Comparison of ENCODE assay signal across 30 cellular contexts in the genomic region with DNA sequence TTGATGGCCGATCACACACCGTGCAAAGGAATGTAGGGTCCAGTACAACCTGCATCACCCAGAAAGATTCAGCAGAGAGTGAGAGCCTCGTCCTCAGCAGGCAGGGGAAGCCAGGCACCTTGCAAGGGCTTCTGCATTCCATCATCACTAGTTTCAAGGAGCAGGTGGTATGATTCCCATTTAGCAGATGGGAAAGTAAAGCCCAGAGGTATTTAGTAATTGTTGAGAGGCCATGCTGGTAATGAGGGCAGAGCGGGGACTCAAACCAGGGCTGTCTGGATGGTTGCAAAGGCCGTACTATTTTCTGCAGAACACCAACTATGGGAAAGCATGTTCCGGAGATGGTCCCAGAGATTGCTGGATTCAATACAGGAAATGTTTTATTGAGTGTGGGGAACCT.
DNase-seq lines count a peak whose midpoint lies in the region; ATAC-seq, FAIRE-seq and TF ChIP-seq lines count a peak whose summit lies in the region.
"Had no signal": no experiment of that assay in that cellular context is flagged by ENCODE, and none has a peak within 500 bp of the region (broad histone marks: within the 10 kb centered on the region; RNA-seq: fewer than 3 reads in every experiment).

No MANE protein-coding gene starts in this region.

- DNase-seq in adipocyte (ENCODE audit: low read depth): no peak
- DNase-seq in kidney: peak; percentile 13
- no peak for DNase-seq in gastrocnemius medialis
- no peak for DNase-seq in activated CD4-positive, alpha-beta T cell treated with anti-CD3 and anti-CD28 coated beads, Interleukin-2, amount 10 ng/mL, durations not matched to agents 7 days and 5 days
- DNase-seq in GF-D8 (lab: John Stamatoyannopoulos, UW): no peak
- DNase-seq in effector CD8-positive, alpha-beta T cell (lab: John Stamatoyannopoulos, UW): no peak
- DNase-seq: activated CD4-positive, alpha-beta T cell treated with anti-CD3 and anti-CD28 coated beads for 1 hour; activated CD8-positive, alpha-beta T cell treated with anti-CD3 and anti-CD28 coated beads for 36 hours; activated naive CD4-positive, alpha-beta T cell treated with anti-CD3 and anti-CD28 coated beads, Interleukin-2, amount 50 U/mL, for 16 hours; amniotic stem cell; cortex of kidney; DMS79 treated with DMSO at 0.1 percent for 48 hours; endodermal cell; HFFc6; IMR-90; mucosa of descending colon; NCI-H1436 treated with DMSO at 0.1 percent for 48 hours; NCI-H226; Peyer's patch; stimulated activated CD4-positive, alpha-beta T cell treated with anti-CD3 and anti-CD28 coated beads, Interleukin-12 subunit alpha, Interleukin-12 subunit beta, amount 100 ng/mL, for 4 hours; stimulated activated CD4-positive, alpha-beta T cell treated with anti-CD3 and anti-CD28 coated beads, Interleukin-2, amount 100 ng/mL, for 48 hours; SW 1271; upper lobe of left lung had no signal

- H3K9me3 ChIP-seq in BLaER1 treated with 17β-estradiol and CSF1 and Interleukin-3, amounts not matched to agents 10 nM and 100 nM (replicated peaks in 1 of 11): peaks cover 0 to 10% (median 0%) of the 10 kb centered on the region in 11 experiments; a peak in 4 of 22 replicates
- no peaks in the 10 kb centered on the region for H3K9me3 ChIP-seq in adipocyte (ENCODE audit: control insufficient read depth, low read length)
- no peaks in the 10 kb centered on the region for H3K9me3 ChIP-seq in kidney (ENCODE audit: control insufficient read depth in 1 of 2, low read length in 2 of 2)
- no peaks in the 10 kb centered on the region for H3K9me3 ChIP-seq in gastrocnemius medialis
- H3K9me3 ChIP-seq: mucosa of descending colon, Peyer's patch, upper lobe of left lung had no signal

- peaks cover 47 to 98% (median 51%) of the 10 kb centered on the region in 10 experiments for H3K4me1 ChIP-seq in BLaER1 treated with 17β-estradiol and CSF1 and Interleukin-3, amounts not matched to agents 10 nM and 100 nM
- peaks cover 24% of the 10 kb centered on the region for H3K4me1 ChIP-seq in adipocyte (ENCODE audit: control insufficient read depth, insufficient read depth, low read length)
- no peaks in the 10 kb centered on the region for H3K4me1 ChIP-seq in kidney (ENCODE audit: control insufficient read depth in 1 of 2, insufficient read depth in 1 of 2, low read depth in 1 of 2, low read length in 2 of 2)
- peaks cover 23 to 42% of the 10 kb centered on the region in 2 donors for H3K4me1 ChIP-seq in gastrocnemius medialis
- H3K4me1 ChIP-seq: Peyer's patch had no signal

- H3K4me3 Mint-ChIP-seq in activated CD4-positive, alpha-beta T cell treated with anti-CD3 and anti-CD28 coated beads, Interleukin-2, amount 10 ng/mL, durations not matched to agents 7 days and 5 days: no peak overlapping the region
- H3K4me3 Mint-ChIP-seq: activated CD8-positive, alpha-beta T cell treated with anti-CD3 and anti-CD28 coated beads for 36 hours; endodermal cell; GM23338; HFFc6; natural killer cell treated with Interleukin-12 subunit alpha and Interleukin-12 subunit beta and Interleukin-15 and Interleukin-18, amount 100 ng/mL, for 72 hours had no signal

- POLR2A ChIA-PET in activated CD4-positive, alpha-beta T cell treated with anti-CD3 and anti-CD28 coated beads, Interleukin-2, amount 10 ng/mL, durations not matched to agents 7 days and 5 days (lab: Charles Lee): no interaction called here

- H3K27ac ChIP-seq in BLaER1 treated with 17β-estradiol and CSF1 and Interleukin-3, amounts not matched to agents 10 nM and 100 nM: peak overlapping the region in 6 of 11 experiments; percentile 52 to 75 (median 70); a peak in 9 of 22 replicates
- no peak overlapping the region for H3K27ac ChIP-seq in kidney (ENCODE audit: low read depth in 2 of 2, low read length in 2 of 2)
- peak overlapping the region; percentile 41 to 76 (median 72) for H3K27ac ChIP-seq in gastrocnemius medialis
- H3K27ac ChIP-seq: Peyer's patch had no signal

- H3K36me3 ChIP-seq in BLaER1 treated with 17β-estradiol and CSF1 and Interleukin-3, amounts not matched to agents 10 nM and 100 nM: no peaks in the 10 kb centered on the region
- H3K36me3 ChIP-seq in adipocyte (ENCODE audit: control insufficient read depth, insufficient read depth, low read length, severe bottlenecking) (no peaks in the 10 kb centered on the region), kidney (ENCODE audit: control insufficient read depth in 1 of 2, insufficient read depth in 2 of 2, low read length in 2 of 2) (no peaks in the 10 kb centered on the region), gastrocnemius medialis (no peaks in the 10 kb centered on the region)
- H3K36me3 ChIP-seq: Peyer's patch, upper lobe of left lung had no signal

- H3K9ac ChIP-seq in BLaER1 treated with 17β-estradiol and CSF1 and Interleukin-3, amounts not matched to agents 10 nM and 100 nM: peak overlapping the region in 1 of 11 experiments; percentile 42; a peak in 2 of 22 replicates
- H3K9ac ChIP-seq in adipocyte (ENCODE audit: low read length) (peak overlapping the region; percentile 12), kidney (ENCODE audit: low read length in 2 of 2) (no peak overlapping the region)
- H3K9ac ChIP-seq: parathyroid adenoma had no signal

- no peak for FAIRE-seq in kidney (lab: Jason Lieb, UNC)
- FAIRE-seq: bronchial epithelial cell had no signal

- H3K27me3 ChIP-seq in BLaER1 treated with 17β-estradiol and CSF1 and Interleukin-3, amounts not matched to agents 10 nM and 100 nM: no peaks in the 10 kb centered on the region
- H3K27me3 ChIP-seq in adipocyte (replicated peaks; ENCODE audit: control insufficient read depth, insufficient read depth, low read length): no peaks in the 10 kb centered on the region
- no peaks in the 10 kb centered on the region for H3K27me3 ChIP-seq in gastrocnemius medialis
- H3K27me3 ChIP-seq: Peyer's patch, upper lobe of left lung had no signal

- intact Hi-C loops in kidney (cut with DNase I) (no loop called here), gastrocnemius medialis (cut with DNase I; ENCODE audit: low total_unique reads) (loop anchor here (10.0 kb wide), 1 partner anchor 279 kb away; no protein-coding TSS in a partner anchor)

- no peak for ATAC-seq in gastrocnemius medialis
- ATAC-seq: activated CD8-positive, alpha-beta T cell treated with anti-CD3 and anti-CD28 coated beads for 36 hours; GM23338; mucosa of descending colon had no signal

- TF ChIP-seq POLR2A in gastrocnemius medialis (IDR thresholded peaks at IDR 0.05): no peak

- no peaks in the 10 kb centered on the region for H3K9me3 Mint-ChIP-seq in activated CD4-positive, alpha-beta T cell treated with anti-CD3 and anti-CD28 coated beads, Interleukin-2, amount 10 ng/mL, durations not matched to agents 7 days and 5 days
- H3K9me3 Mint-ChIP-seq: activated CD8-positive, alpha-beta T cell treated with anti-CD3 and anti-CD28 coated beads for 36 hours; activated T-helper 2 cell treated with anti-CD3 and anti-CD28 coated beads, Interferon-gamma antibody, Interleukin-2, Interleukin-4, amounts not matched to agents 10 μg/mL and 5 μg/mL and 100 μg/mL, durations not matched to agents 14 hours and 24 hours and 36 hours; endodermal cell; GM23338; HFFc6; natural killer cell treated with Interleukin-12 subunit alpha and Interleukin-12 subunit beta and Interleukin-15 and Interleukin-18, amount 100 ng/mL, for 72 hours had no signal

- no peak for TF ChIP-seq CTCF in kidney (IDR thresholded peaks at IDR 0.05; ENCODE audit: borderline replicate concordance, extremely low read depth, insufficient read depth)
- no peak for TF ChIP-seq CTCF in gastrocnemius medialis (IDR thresholded peaks at IDR 0.05 in 4 of 5, conservative IDR thresholded peaks at IDR 0.05 in 1 of 5)

- H3K27me3 Mint-ChIP-seq in activated CD4-positive, alpha-beta T cell treated with anti-CD3 and anti-CD28 coated beads, Interleukin-2, amount 10 ng/mL, durations not matched to agents 7 days and 5 days: peaks cover 4% of the 10 kb centered on the region

- H4K20me1 ChIP-seq in BLaER1 treated with 17β-estradiol and CSF1 and Interleukin-3, amounts not matched to agents 10 nM and 100 nM: no peaks in the 10 kb centered on the region

- H3K27ac Mint-ChIP-seq in activated CD4-positive, alpha-beta T cell treated with anti-CD3 and anti-CD28 coated beads, Interleukin-2, amount 10 ng/mL, durations not matched to agents 7 days and 5 days: no peak overlapping the region
- H3K27ac Mint-ChIP-seq: activated CD8-positive, alpha-beta T cell treated with anti-CD3 and anti-CD28 coated beads for 36 hours; activated T-helper 2 cell treated with anti-CD3 and anti-CD28 coated beads, Interferon-gamma antibody, Interleukin-2, Interleukin-4, amounts not matched to agents 10 μg/mL and 5 μg/mL and 100 μg/mL, durations not matched to agents 14 hours and 24 hours and 36 hours; endodermal cell; GM23338; HFFc6; natural killer cell treated with Interleukin-12 subunit alpha and Interleukin-12 subunit beta and Interleukin-15 and Interleukin-18, amount 100 ng/mL, for 72 hours had no signal

- in situ Hi-C loops in gastrocnemius medialis (cut with MboI; ENCODE audit: low sequenced_read_pairs in 4 of 4): no loop called here

- no peaks in the 10 kb centered on the region for H3K36me3 Mint-ChIP-seq in activated CD4-positive, alpha-beta T cell treated with anti-CD3 and anti-CD28 coated beads, Interleukin-2, amount 10 ng/mL, durations not matched to agents 7 days and 5 days (ENCODE audit: low read depth)
- H3K36me3 Mint-ChIP-seq: natural killer cell treated with Interleukin-12 subunit alpha and Interleukin-12 subunit beta and Interleukin-15 and Interleukin-18, amount 100 ng/mL, for 72 hours had no signal

- CTCF ChIA-PET in activated CD4-positive, alpha-beta T cell treated with anti-CD3 and anti-CD28 coated beads, Interleukin-2, amount 10 ng/mL, durations not matched to agents 7 days and 5 days (lab: Charles Lee): no interaction called here

- H3K4me3 ChIP-seq in BLaER1 treated with 17β-estradiol and CSF1 and Interleukin-3, amounts not matched to agents 10 nM and 100 nM: no peak overlapping the region
- no peak overlapping the region for H3K4me3 ChIP-seq in adipocyte (ENCODE audit: low read length)
- H3K4me3 ChIP-seq in kidney (ENCODE audit: low read length in 2 of 2): no peak overlapping the region
- H3K4me3 ChIP-seq in gastrocnemius medialis: no peak overlapping the region
- H3K4me3 ChIP-seq: GM23338, lung, mucosa of descending colon, Peyer's patch, upper lobe of left lung had no signal

- peak overlapping the region; percentile 81 to 97 (median 92); a peak in 19 of 22 replicates for H3K4me2 ChIP-seq in BLaER1 treated with 17β-estradiol and CSF1 and Interleukin-3, amounts not matched to agents 10 nM and 100 nM
- H3K4me2 ChIP-seq: GM23338 had no signal

- peaks cover 21% of the 10 kb centered on the region for H3K4me1 Mint-ChIP-seq in activated CD4-positive, alpha-beta T cell treated with anti-CD3 and anti-CD28 coated beads, Interleukin-2, amount 10 ng/mL, durations not matched to agents 7 days and 5 days

Comparison
In these comparisons a context has a peak if more than half of its experiments do, and no peak if none do; other contexts are left out.
1. H3K27ac ChIP-seq: peak in BLaER1 treated with 17β-estradiol and CSF1 and Interleukin-3, amounts not matched to agents 10 nM and 100 nM (6 of 11) and gastrocnemius medialis (4 of 4); none in kidney (0 of 2).